In genomic region chr11:18011633-18012313, GRCh38 we compare ENCODE assay signal across 8 cellular contexts. TPM values are rescaled to one million over a fixed set of nuclear protein-coding genes. Genes with fewer than 3 reads are reported as not detected.
DNase-seq lines count a peak whose midpoint lies in the region; ATAC-seq and TF ChIP-seq lines count a peak whose summit lies in the region.

No MANE protein-coding gene starts in this region.

- peak overlapping the region; percentile 77 to 98 (median 94) for H3K27ac Mint-ChIP-seq in brain

- H3K9me3 Mint-ChIP-seq in brain: peaks cover 0 to 5% (median 0%) of the 10 kb centered on the region in 5 experiments

- H3K27me3 Mint-ChIP-seq in brain: peaks cover 10% of the 10 kb centered on the region

- no peaks in the 10 kb centered on the region for H3K27me3 ChIP-seq in aorta (ENCODE audit: control insufficient read depth in 1 of 2, insufficient read depth in 2 of 2, low read length in 1 of 2)

- H3K9me3 ChIP-seq in mucosa of descending colon (no peaks in the 10 kb centered on the region), aorta (ENCODE audit: control insufficient read depth, low read length) (no peaks in the 10 kb centered on the region)

- intact Hi-C loops in mucosa of descending colon (cut with DNase I, micrococcal nuclease): no loop called here
- intact Hi-C loops in aorta (cut with DNase I): loop anchor here (5.0 to 10.0 kb wide), 3 partner anchors 36 to 96 kb away; partner anchors contain the start of genes SAAL1 (in 2 of the 2) and TPH1 (in 1 of the 2)

- H3K36me3 ChIP-seq in mucosa of descending colon (ENCODE audit: low read depth): no peaks in the 10 kb centered on the region
- H3K36me3 ChIP-seq in aorta (ENCODE audit: control insufficient read depth in 1 of 2, insufficient read depth in 2 of 2, low read length in 1 of 2): no peaks in the 10 kb centered on the region

- peaks cover under 1% of the 10 kb centered on the region for H3K36me3 Mint-ChIP-seq in brain

- H3K4me1 Mint-ChIP-seq in brain: peaks cover 45% of the 10 kb centered on the region

- 37 to 45% methylated on average over 18 of the region's 18 CpGs for WGBS in aorta, 2 donors

- TF ChIP-seq CTCF in AG09309 (IDR thresholded peaks at IDR 0.05; ENCODE audit: control insufficient read depth, insufficient read depth, low read depth, low read length, missing control alignments) (no peak), brain (conservative IDR thresholded peaks at IDR 0.05) (no peak), mucosa of descending colon (IDR thresholded peaks at IDR 0.05) (no peak)

- peak overlapping the region; percentile 90 to 98 (median 96) for H3K4me3 Mint-ChIP-seq in brain

- no peak for DNase-seq in AG09309 (ENCODE audit: low read depth)
- DNase-seq in Jurkat, Clone E6-1 (ENCODE audit: low read depth, low spot score): no peak
- peak in 2 of 3 donors; percentile 25 to 47 for DNase-seq in mucosa of descending colon
- DNase-seq in aorta: no peak
- DNase-seq in activated effector memory CD4-positive, alpha-beta T cell treated with Interleukin-2 at 50 U/mL for 16 hours: no peak
- DNase-seq in islet precursor cell: no peak

- H3K4me3 ChIP-seq in AG09309 (ENCODE audit: control insufficient read depth, low read depth, low read length) (peak overlapping the region; percentile 89), mucosa of descending colon (no peak overlapping the region), aorta (ENCODE audit: low read length in 2 of 2) (peak overlapping the region; percentile 55 to 76)
- peak overlapping the region; percentile 57 for H3K4me3 ChIP-seq in Jurkat, Clone E6-1 (ENCODE audit: low read length)

- H3K27ac ChIP-seq in aorta (ENCODE audit: low read depth in 1 of 2, low read length in 2 of 2): peak overlapping the region in 1 of 2 donors; percentile 63

- ATAC-seq in mucosa of descending colon: no peak
- ATAC-seq in aorta (ENCODE audit: low FRiP score): no peak
- no peak for ATAC-seq in GM21360 (IDR thresholded peaks at IDR 0.05; ENCODE audit: unreplicated experiment)

- H3K4me1 ChIP-seq in mucosa of descending colon (ENCODE audit: low read depth) (no peaks in the 10 kb centered on the region), aorta (ENCODE audit: control insufficient read depth in 1 of 2, insufficient read depth in 2 of 2, low read length in 2 of 2) (no peaks in the 10 kb centered on the region)

RNA-seq across cellular contexts. Expression of gene SERGEF, which starts 1.1 kb away (rescaled TPM):
- polyA plus RNA-seq in Jurkat, Clone E6-1 (2012; ENCODE audit: insufficient read depth, insufficient read length): 58.0 TPM
- polyA plus RNA-seq in brain (ENCODE audit: insufficient read depth, low read depth, low replicate concordance) (92.1 TPM), aorta (100 to 1,000 TPM in 1 of 2 donors, 10 to 100 TPM in 1; 97.3 to 137 TPM)
- total RNA-seq in mucosa of descending colon (10 to 100 TPM; 23.6 to 45.0 (median 23.8) TPM), aorta (10 to 100 TPM; 43.1 to 48.3 TPM)

RNA-seq across cellular contexts. Expression of gene TPH1, which starts 34.3 kb away (rescaled TPM):
- polyA plus RNA-seq in Jurkat, Clone E6-1 (2012; ENCODE audit: insufficient read depth, insufficient read length): not detected
- polyA plus RNA-seq in brain (ENCODE audit: insufficient read depth, low read depth, low replicate concordance) (not detected), aorta (10 to 100 TPM in 1 of 2 donors, 1 to 10 TPM in 1; 5.2 to 22.7 TPM)
- total RNA-seq in mucosa of descending colon (10 to 100 TPM in 2 of 3 donors, 1 to 10 TPM in 1; 1.4 to 12.8 (median 10.7) TPM), aorta (10 to 100 TPM; 14.9 to 20.0 TPM)

Comparison
In these comparisons a context has a peak if more than half of its experiments do, and no peak if none do; other contexts are left out.
1. DNase-seq: peak in mucosa of descending colon (2 of 3); none in AG09309 (single experiment), Jurkat, Clone E6-1 (single experiment), aorta (0 of 2), activated effector memory CD4-positive, alpha-beta T cell treated with Interleukin-2 at 50 U/mL for 16 hours (single experiment) and islet precursor cell (single experiment).
2. intact Hi-C loops: an anchor here in aorta (5.0 to 10.0 kb wide); none called in mucosa of descending colon.